In the genomic region with DNA sequence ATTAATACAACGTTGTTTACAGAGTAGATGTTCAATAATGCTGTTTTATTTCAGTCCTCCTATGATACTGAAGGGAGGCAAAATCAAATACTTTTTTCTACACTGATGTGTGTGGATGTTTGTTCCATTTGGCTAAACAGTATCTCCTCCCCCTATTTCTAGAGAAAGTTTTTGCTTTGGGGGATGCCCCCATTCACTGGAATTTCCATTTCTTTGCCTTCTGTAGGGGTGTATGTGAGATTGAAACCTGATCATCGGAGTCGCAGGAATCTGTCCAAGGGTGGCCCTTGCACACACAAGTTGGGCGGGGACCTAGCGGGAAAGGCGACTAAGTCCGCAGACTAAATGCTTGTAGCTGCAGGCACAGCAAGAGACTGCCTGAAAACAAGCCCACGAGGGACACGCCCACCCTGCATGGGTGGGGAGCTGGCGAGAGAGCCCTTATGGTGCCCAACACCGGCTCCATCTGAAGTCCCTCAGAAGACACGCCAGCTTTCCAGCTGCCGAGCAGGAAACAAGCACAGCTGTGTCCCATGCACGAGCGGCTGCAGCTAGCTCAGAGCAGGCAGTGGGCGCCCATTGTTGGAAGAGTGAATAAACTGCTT, we compare ENCODE assay signal across 18 cellular contexts.
"Had no signal": no experiment of that assay in that cellular context is flagged by ENCODE, and none has a peak within 500 bp of the region (broad histone marks: within the 10 kb centered on the region; RNA-seq: fewer than 3 reads in every experiment).

No MANE protein-coding gene starts in this region.

- H3K27ac ChIP-seq: ascending aorta, colonic mucosa, gastroesophageal sphincter, heart left ventricle had no signal

- H3K4me1 Mint-ChIP-seq: endodermal cell, nephron progenitor cell had no signal

- H3K4me3 Mint-ChIP-seq: activated CD8-positive, alpha-beta memory T cell treated with anti-CD3 and anti-CD28 coated beads, Interleukin-2, amount 10 ng/mL, durations not matched to agents 7 days and 5 days; central memory CD8-positive, alpha-beta T cell; endodermal cell; nephron progenitor cell; T-cell had no signal

- H3K4me3 ChIP-seq: ascending aorta, colonic mucosa, gastroesophageal sphincter, heart left ventricle had no signal

- H3K27ac Mint-ChIP-seq: activated CD8-positive, alpha-beta memory T cell treated with anti-CD3 and anti-CD28 coated beads, Interleukin-2, amount 10 ng/mL, durations not matched to agents 7 days and 5 days; endodermal cell; nephron progenitor cell had no signal

- H3K9me3 Mint-ChIP-seq: central memory CD8-positive, alpha-beta T cell; endodermal cell; nephron progenitor cell; T-cell had no signal

- ATAC-seq: activated CD8-positive, alpha-beta memory T cell treated with anti-CD3 and anti-CD28 coated beads, Interleukin-2, amount 10 ng/mL, durations not matched to agents 7 days and 5 days; gastroesophageal sphincter; heart left ventricle; left ventricle myocardium superior had no signal

- DNase-seq: activated CD4-positive, alpha-beta T cell treated with anti-CD3 and anti-CD28 coated beads, Interleukin-2, amount 50 U/mL, for 4 hours; activated CD4-positive, CD25-positive, alpha-beta regulatory T cell; activated CD8-positive, alpha-beta memory T cell treated with anti-CD3 and anti-CD28 coated beads, Interleukin-2, amount 10 ng/mL, durations not matched to agents 7 days and 5 days; colonic mucosa; endodermal cell; erythroblast; heart left ventricle; left ventricle myocardium superior; nephron progenitor cell; occipital lobe; retina; SK-N-SH; stimulated activated CD4-positive, alpha-beta T cell treated with anti-CD3 and anti-CD28 coated beads, Interleukin-2, amount 100 ng/mL, for 24 hours; T-cell; T-helper 9 cell had no signal

- H3K4me1 ChIP-seq: ascending aorta, colonic mucosa, gastroesophageal sphincter, heart left ventricle had no signal

- H3K27me3 Mint-ChIP-seq: activated CD8-positive, alpha-beta memory T cell treated with anti-CD3 and anti-CD28 coated beads, Interleukin-2, amount 10 ng/mL, durations not matched to agents 7 days and 5 days; central memory CD8-positive, alpha-beta T cell; T-cell had no signal

- H3K9me3 ChIP-seq: ascending aorta, colonic mucosa, gastroesophageal sphincter, heart left ventricle, SK-N-SH had no signal

- H3K27me3 ChIP-seq: ascending aorta, colonic mucosa, gastroesophageal sphincter, heart left ventricle had no signal
